In the genomic region with DNA sequence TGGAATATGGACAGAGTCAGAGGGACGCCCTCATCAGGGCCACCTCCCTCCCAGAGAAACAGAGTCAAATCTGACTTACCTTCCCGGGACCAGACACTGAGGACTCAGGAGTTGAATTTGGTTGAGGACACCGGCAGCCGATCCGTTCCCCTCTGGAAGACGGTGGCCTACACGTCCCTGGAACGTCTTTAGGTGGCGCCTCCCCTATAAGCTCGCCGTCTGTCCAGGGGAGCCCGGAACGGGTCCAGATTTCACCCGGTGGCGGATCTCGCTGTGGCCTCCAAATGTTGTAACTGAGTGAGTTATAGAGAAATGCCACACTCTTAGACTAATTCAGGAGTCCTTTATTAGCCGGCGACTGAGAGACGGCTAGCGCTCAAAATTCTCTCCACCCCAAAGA, we compare ENCODE assay signal across 14 cellular contexts. TPM values are rescaled to one million over a fixed set of nuclear protein-coding genes. Genes with fewer than 3 reads are reported as not detected.
DNase-seq lines count a peak whose midpoint lies in the region; ATAC-seq and TF ChIP-seq lines count a peak whose summit lies in the region.
"Had no signal": no experiment of that assay in that cellular context is flagged by ENCODE, and none has a peak within 500 bp of the region (broad histone marks: within the 10 kb centered on the region; RNA-seq: fewer than 3 reads in every experiment).

No MANE protein-coding gene starts in this region.

- H3K4ac ChIP-seq in IMR-90 (ENCODE audit: low read depth, low read length): no peak overlapping the region

- H3K4me3 ChIP-seq in IMR-90 (ENCODE audit: insufficient read depth, low read depth, low read length) (no peak overlapping the region), endodermal cell (ENCODE audit: low read length) (peak overlapping the region; percentile 76)
- H3K4me3 ChIP-seq: A549, tibial nerve had no signal

- dilution Hi-C loops in IMR-90 (cut with HindIII; ENCODE audit: low sequenced_read_pairs, unreplicated experiment): no loop called here

- H3K36me3 Mint-ChIP-seq in activated CD4-positive, alpha-beta T cell treated with anti-CD3 and anti-CD28 coated beads for 36 hours (ENCODE audit: low read depth): peaks cover 24% of the 10 kb centered on the region
- peaks cover 26% of the 10 kb centered on the region for H3K36me3 Mint-ChIP-seq in endodermal cell (ENCODE audit: low read depth)
- peaks cover 12% of the 10 kb centered on the region for H3K36me3 Mint-ChIP-seq in stimulated activated effector memory CD8-positive, alpha-beta T cell treated with anti-CD3 and anti-CD28 coated beads, Interleukin-12 subunit alpha, Interleukin-12 subunit beta, amount 100 ng/mL, for 72 hours
- H3K36me3 Mint-ChIP-seq in activated CD8-positive, alpha-beta memory T cell treated with anti-CD3 and anti-CD28 coated beads, Interleukin-2, amount 10 ng/mL, durations not matched to agents 7 days and 5 days: peaks cover 36% of the 10 kb centered on the region

- no peak overlapping the region for H3K4me2 ChIP-seq in IMR-90 (ENCODE audit: low read depth, low read length)
- H3K4me2 ChIP-seq: A549 had no signal

- H3K27ac Mint-ChIP-seq in activated CD4-positive, alpha-beta T cell treated with anti-CD3 and anti-CD28 coated beads for 36 hours: no peak overlapping the region
- peak overlapping the region; percentile 96 for H3K27ac Mint-ChIP-seq in endodermal cell
- H3K27ac Mint-ChIP-seq in stimulated activated effector memory CD8-positive, alpha-beta T cell treated with anti-CD3 and anti-CD28 coated beads, Interleukin-12 subunit alpha, Interleukin-12 subunit beta, amount 100 ng/mL, for 72 hours: no peak overlapping the region
- H3K27ac Mint-ChIP-seq in activated CD8-positive, alpha-beta memory T cell treated with anti-CD3 and anti-CD28 coated beads, Interleukin-2, amount 10 ng/mL, durations not matched to agents 7 days and 5 days: no peak overlapping the region

- H2AFZ ChIP-seq in IMR-90 (replicated peaks; ENCODE audit: low read length, poor library complexity): no peak overlapping the region

- H3K36me3 ChIP-seq in IMR-90 (ENCODE audit: control insufficient read depth, insufficient read depth, low read length) (no peaks in the 10 kb centered on the region), endodermal cell (ENCODE audit: control insufficient read depth, insufficient read depth, low read length) (no peaks in the 10 kb centered on the region)
- H3K36me3 ChIP-seq: tibial nerve had no signal

- H2BK5ac ChIP-seq in IMR-90 (ENCODE audit: low read depth, low read length, poor library complexity, severe bottlenecking): no peak overlapping the region

- ATAC-seq in activated CD4-positive, alpha-beta T cell treated with anti-CD3 and anti-CD28 coated beads for 36 hours: no peak
- peak; percentile 24; the same call in 1 of the 2 replicates for ATAC-seq in IMR-90 (ENCODE audit: low read depth)
- no peak for ATAC-seq in stimulated activated effector memory CD8-positive, alpha-beta T cell treated with anti-CD3 and anti-CD28 coated beads, Interleukin-12 subunit alpha, Interleukin-12 subunit beta, amount 100 ng/mL, for 72 hours
- ATAC-seq in GM19463 (IDR thresholded peaks at IDR 0.05; ENCODE audit: unreplicated experiment): no peak
- no peak for ATAC-seq in activated CD8-positive, alpha-beta memory T cell treated with anti-CD3 and anti-CD28 coated beads, Interleukin-2, amount 10 ng/mL, durations not matched to agents 7 days and 5 days
- ATAC-seq: A549, sciatic nerve had no signal

- H3K56ac ChIP-seq in IMR-90 (ENCODE audit: extremely low read depth, insufficient read depth, low read length): no peak overlapping the region

- H3K27ac ChIP-seq in IMR-90 (ENCODE audit: insufficient read depth, low read length) (no peak overlapping the region), endodermal cell (ENCODE audit: low read depth, low read length) (peak overlapping the region; percentile 55)
- H3K27ac ChIP-seq: A549, tibial nerve had no signal

- DNase-seq in activated CD4-positive, alpha-beta T cell treated with anti-CD3 and anti-CD28 coated beads for 36 hours: no peak
- DNase-seq in activated CD4-positive, alpha-beta T cell treated with anti-CD3 and anti-CD28 coated beads for 1 hour: no peak
- no peak for DNase-seq in IMR-90
- peak; percentile 72 for DNase-seq in endodermal cell
- DNase-seq in stimulated activated effector memory CD8-positive, alpha-beta T cell treated with anti-CD3 and anti-CD28 coated beads, Interleukin-12 subunit alpha, Interleukin-12 subunit beta, amount 100 ng/mL, for 72 hours (ENCODE audit: low spot score in 2 of 2): no peak
- no peak for DNase-seq in cerebellar cortex (ENCODE audit: low spot score)
- DNase-seq in activated CD8-positive, alpha-beta memory T cell treated with anti-CD3 and anti-CD28 coated beads, Interleukin-2, amount 10 ng/mL, durations not matched to agents 7 days and 5 days: no peak
- DNase-seq: cerebellar nuclear complex, foreskin melanocyte, NCI-H82 had no signal

- BruUV-seq in IMR-90 (replicated peaks; lab: Mats Ljungman, UMichigan): no TSS peak

- H2AK5ac ChIP-seq in IMR-90 (ENCODE audit: low read depth, low read length): no peak overlapping the region

- no peak overlapping the region for H2BK20ac ChIP-seq in IMR-90 (ENCODE audit: low read depth, low read length)

- no peak for TF ChIP-seq POLR2A in IMR-90 (IDR thresholded peaks at IDR 0.05; ENCODE audit: low read depth, low read length)

- no peaks in the 10 kb centered on the region for H3K9me3 Mint-ChIP-seq in activated CD4-positive, alpha-beta T cell treated with anti-CD3 and anti-CD28 coated beads for 36 hours (ENCODE audit: low read depth)
- peaks cover 42% of the 10 kb centered on the region for H3K9me3 Mint-ChIP-seq in endodermal cell
- H3K9me3 Mint-ChIP-seq in stimulated activated effector memory CD8-positive, alpha-beta T cell treated with anti-CD3 and anti-CD28 coated beads, Interleukin-12 subunit alpha, Interleukin-12 subunit beta, amount 100 ng/mL, for 72 hours: no peaks in the 10 kb centered on the region
- no peaks in the 10 kb centered on the region for H3K9me3 Mint-ChIP-seq in activated CD8-positive, alpha-beta memory T cell treated with anti-CD3 and anti-CD28 coated beads, Interleukin-2, amount 10 ng/mL, durations not matched to agents 7 days and 5 days (ENCODE audit: low read depth)

- H3K9me1 ChIP-seq in IMR-90 (ENCODE audit: insufficient read depth, low read length): no peaks in the 10 kb centered on the region

- H3K9ac ChIP-seq in IMR-90 (ENCODE audit: low read depth, low read length): no peak overlapping the region
- H3K9ac ChIP-seq in endodermal cell (ENCODE audit: extremely low read depth, low read length, poor library complexity, severe bottlenecking): peak overlapping the region; percentile 67

- no peak overlapping the region for H4K5ac ChIP-seq in IMR-90 (ENCODE audit: low read depth, low read length)

- no peak overlapping the region for H3K23ac ChIP-seq in IMR-90 (ENCODE audit: low read depth, low read length)

- H3K27me3 Mint-ChIP-seq in activated CD4-positive, alpha-beta T cell treated with anti-CD3 and anti-CD28 coated beads for 36 hours: no peaks in the 10 kb centered on the region
- no peaks in the 10 kb centered on the region for H3K27me3 Mint-ChIP-seq in endodermal cell (ENCODE audit: insufficient read depth)
- no peaks in the 10 kb centered on the region for H3K27me3 Mint-ChIP-seq in activated CD8-positive, alpha-beta memory T cell treated with anti-CD3 and anti-CD28 coated beads, Interleukin-2, amount 10 ng/mL, durations not matched to agents 7 days and 5 days

- H3K4me1 ChIP-seq in IMR-90 (ENCODE audit: control insufficient read depth, insufficient read depth, low read length) (no peaks in the 10 kb centered on the region), endodermal cell (ENCODE audit: control insufficient read depth, insufficient read depth, low read length) (no peaks in the 10 kb centered on the region)
- H3K4me1 ChIP-seq: A549, tibial nerve had no signal

- H3K14ac ChIP-seq in IMR-90 (replicated peaks; ENCODE audit: low read depth, low read length): no peak overlapping the region

- no peak overlapping the region for H3K18ac ChIP-seq in IMR-90 (ENCODE audit: low read depth, low read length)

- no peaks in the 10 kb centered on the region for H4K20me1 ChIP-seq in IMR-90 (ENCODE audit: insufficient read depth, low read length)

- CTCF ChIA-PET in activated CD4-positive, alpha-beta T cell treated with anti-CD3 and anti-CD28 coated beads for 36 hours (lab: Charles Lee): interaction anchor here (1.6 to 1.9 kb wide), 4 partner anchors 8 to 203 kb away, joined by 4 to 10 read pairs (median 6); a partner anchor contains a TSS
- CTCF ChIA-PET in IMR-90 (lab: Yijun Ruan, JAX): no interaction called here
- CTCF ChIA-PET in activated CD8-positive, alpha-beta memory T cell treated with anti-CD3 and anti-CD28 coated beads, Interleukin-2, amount 10 ng/mL, durations not matched to agents 7 days and 5 days (lab: Charles Lee): interaction anchor here (0.8 to 1.8 kb wide), 4 partner anchors 8 to 28 kb away, joined by 3 to 7 read pairs (median 4); a partner anchor contains a TSS

- no peak overlapping the region for H2AK9ac ChIP-seq in IMR-90 (replicated peaks; ENCODE audit: low read depth, low read length, poor library complexity)

- H3K4me3 Mint-ChIP-seq in activated CD4-positive, alpha-beta T cell treated with anti-CD3 and anti-CD28 coated beads for 36 hours: peak overlapping the region; percentile 63
- H3K4me3 Mint-ChIP-seq in endodermal cell: peak overlapping the region; percentile 71
- peak overlapping the region; percentile 54 for H3K4me3 Mint-ChIP-seq in stimulated activated effector memory CD8-positive, alpha-beta T cell treated with anti-CD3 and anti-CD28 coated beads, Interleukin-12 subunit alpha, Interleukin-12 subunit beta, amount 100 ng/mL, for 72 hours
- no peak overlapping the region for H3K4me3 Mint-ChIP-seq in activated CD8-positive, alpha-beta memory T cell treated with anti-CD3 and anti-CD28 coated beads, Interleukin-2, amount 10 ng/mL, durations not matched to agents 7 days and 5 days

- in situ Hi-C loops in IMR-90 (cut with MboI; ENCODE audit: low sequenced_read_pairs): no loop called here

- peaks cover 3% of the 10 kb centered on the region; the same call in 1 of the 2 replicates for H3K27me3 ChIP-seq in IMR-90 (ENCODE audit: control insufficient read depth, insufficient read depth, low read length)
- H3K27me3 ChIP-seq in endodermal cell (ENCODE audit: control insufficient read depth, insufficient read depth, low read length, poor library complexity, severe bottlenecking): no peaks in the 10 kb centered on the region

- H3K79me1 ChIP-seq in IMR-90 (ENCODE audit: low read depth in 1 of 2, low read length in 2 of 2): no peaks in the 10 kb centered on the region

- no peak overlapping the region for H2BK120ac ChIP-seq in IMR-90 (ENCODE audit: low read depth, low read length)

- no peak overlapping the region for H4K91ac ChIP-seq in IMR-90 (ENCODE audit: insufficient read depth, low read depth, low read length)

- peaks cover 19% of the 10 kb centered on the region for H3K4me1 Mint-ChIP-seq in activated CD4-positive, alpha-beta T cell treated with anti-CD3 and anti-CD28 coated beads for 36 hours
- H3K4me1 Mint-ChIP-seq in endodermal cell: peaks cover 3% of the 10 kb centered on the region
- H3K4me1 Mint-ChIP-seq in stimulated activated effector memory CD8-positive, alpha-beta T cell treated with anti-CD3 and anti-CD28 coated beads, Interleukin-12 subunit alpha, Interleukin-12 subunit beta, amount 100 ng/mL, for 72 hours: peaks cover 25% of the 10 kb centered on the region
- peaks cover 18% of the 10 kb centered on the region for H3K4me1 Mint-ChIP-seq in activated CD8-positive, alpha-beta memory T cell treated with anti-CD3 and anti-CD28 coated beads, Interleukin-2, amount 10 ng/mL, durations not matched to agents 7 days and 5 days

- intact Hi-C loops in activated CD4-positive, alpha-beta T cell treated with anti-CD3 and anti-CD28 coated beads for 36 hours (cut with DNase I, micrococcal nuclease): loop anchor here (1.0 to 5.0 kb wide), 6 partner anchors 9 to 151 kb away; a partner anchor contains a TSS
- intact Hi-C loops in IMR-90 (cut with micrococcal nuclease): no loop called here

- H4K8ac ChIP-seq in IMR-90 (ENCODE audit: low read depth in 2 of 2, low read length in 2 of 2): no peak overlapping the region

- POLR2A ChIA-PET in activated CD4-positive, alpha-beta T cell treated with anti-CD3 and anti-CD28 coated beads for 36 hours (lab: Charles Lee): interaction anchor here (1.2 to 1.4 kb wide), 2 partner anchors 14 to 77 kb away, joined by 3 to 7 read pairs; a partner anchor contains a TSS
- POLR2A ChIA-PET in IMR-90 (lab: Charles Lee; ENCODE audit: unreplicated experiment): no interaction called here

- no peak for TF ChIP-seq CTCF in IMR-90 (conservative IDR thresholded peaks at IDR 0.05; ENCODE audit: low read depth, low read length)
- peak; percentile 10 for TF ChIP-seq CTCF in endodermal cell (conservative IDR thresholded peaks at IDR 0.05)

- peaks cover 6% of the 10 kb centered on the region for H3K9me3 ChIP-seq in IMR-90 (ENCODE audit: control insufficient read depth, insufficient read depth, low read length)
- H3K9me3 ChIP-seq in endodermal cell (ENCODE audit: control insufficient read depth, low read length): peaks cover 76% of the 10 kb centered on the region
- H3K9me3 ChIP-seq: A549 had no signal

- TF ChIP-seq RAD21 in IMR-90 (IDR thresholded peaks at IDR 0.05; ENCODE audit: low read length): no peak

- WGBS in IMR-90 (ENCODE audit: extremely low coverage in 2 of 2, insufficient read length in 1 of 2), 2 experiments: 40% methylated on average over 1 of the region's 20 CpGs; no CpG with 5 or more reads in 1 of the 2 experiments
- 80 to 87% methylated on average over 15 to 20 of the region's 20 CpGs for whole genome bisulfite sequencing in endodermal cell (ENCODE audit: insufficient coverage in 1 of 2, insufficient read length in 1 of 2), 2 experiments

- H2BK15ac ChIP-seq in IMR-90 (ENCODE audit: low read depth, low read length): no peak overlapping the region

RNA-seq across cellular contexts. Expression of a gene that starts 9.0 kb away (rescaled TPM):
- 10 to 100 TPM; 31.8 to 33.0 TPM for total RNA-seq in activated CD4-positive, alpha-beta T cell treated with anti-CD3 and anti-CD28 coated beads for 36 hours
- total RNA-seq in IMR-90 (2012; rRNA removed) (not detected in 2 replicates), endodermal cell (under 1 TPM; 0.18 to 0.88 TPM)
- not detected in 2 replicates for polyA plus RNA-seq in IMR-90 (2012; rRNA removed)
- not detected in 2 replicates for polyA plus RNA-seq in IMR-90 (2012; cell fraction: cytosol; rRNA removed)
- polyA plus RNA-seq in IMR-90 (2012; cell fraction: nucleus; rRNA removed; ENCODE audit: low replicate concordance): not detected in 2 replicates
- polyA plus RNA-seq in endodermal cell (2013, experiment 1 of 2): 0.11 TPM
- not detected for polyA plus RNA-seq in endodermal cell (2013, experiment 2 of 2)
- 10 to 100 TPM; 31.1 to 55.9 TPM for total RNA-seq in activated CD8-positive, alpha-beta memory T cell treated with anti-CD3 and anti-CD28 coated beads, Interleukin-2, amount 10 ng/mL, durations not matched to agents 7 days and 5 days

RNA-seq across cellular contexts. Expression of a gene that starts 59.5 kb away (rescaled TPM):
- 1 to 10 TPM in 1 of 2 experiments, under 1 TPM in 1; 0.93 to 1.0 TPM for total RNA-seq in activated CD4-positive, alpha-beta T cell treated with anti-CD3 and anti-CD28 coated beads for 36 hours
- total RNA-seq in IMR-90 (2012; rRNA removed) (0.28 TPM in 1 of 2 replicates, not detected in the other), endodermal cell (10 to 100 TPM; 13.7 to 23.5 TPM)
- 0.36 and 0.53 TPM in 2 replicates for polyA plus RNA-seq in IMR-90 (2012; rRNA removed)
- 0.08 and 0.47 TPM in 2 replicates for polyA plus RNA-seq in IMR-90 (2012; cell fraction: cytosol; rRNA removed)
- 0.40 and 0.99 TPM in 2 replicates for polyA plus RNA-seq in IMR-90 (2012; cell fraction: nucleus; rRNA removed; ENCODE audit: low replicate concordance)
- 1.6 TPM for polyA plus RNA-seq in endodermal cell (2013, experiment 1 of 2)
- polyA plus RNA-seq in endodermal cell (2013, experiment 2 of 2): 1.8 TPM
- total RNA-seq in activated CD8-positive, alpha-beta memory T cell treated with anti-CD3 and anti-CD28 coated beads, Interleukin-2, amount 10 ng/mL, durations not matched to agents 7 days and 5 days: 1 to 10 TPM in 1 of 2 experiments, under 1 TPM in 1; 0.67 to 1.0 TPM

Comparison
In these comparisons a context has a peak if more than half of its experiments do, and no peak if none do; other contexts are left out.
1. RNA of a gene that starts 9.0 kb away (total RNA-seq): 31.1 to 55.9 TPM in activated CD8-positive, alpha-beta memory T cell treated with anti-CD3 and anti-CD28 coated beads, Interleukin-2, amount 10 ng/mL, durations not matched to agents 7 days and 5 days and 31.8 to 33.0 TPM in activated CD4-positive, alpha-beta T cell treated with anti-CD3 and anti-CD28 coated beads for 36 hours; 0.18 to 0.88 TPM in endodermal cell and not detected in IMR-90; every median in the first group is over 10 times any median in the second.
2. RNA of a gene that starts 59.5 kb away (total RNA-seq): 13.7 to 23.5 TPM in endodermal cell; 0.93 to 1.0 TPM in activated CD4-positive, alpha-beta T cell treated with anti-CD3 and anti-CD28 coated beads for 36 hours, 0.67 to 1.0 TPM in activated CD8-positive, alpha-beta memory T cell treated with anti-CD3 and anti-CD28 coated beads, Interleukin-2, amount 10 ng/mL, durations not matched to agents 7 days and 5 days and 0.28 TPM in IMR-90; every median in the first group is over 4 times any median in the second.